ENCODE assay signal across 13 cellular contexts in genomic region chr19:19486343-19487076, GRCh38. TPM values are rescaled to one million over a fixed set of nuclear protein-coding genes. Genes with fewer than 3 reads are reported as not detected.
DNase-seq lines count a peak whose midpoint lies in the region; ATAC-seq and TF ChIP-seq lines count a peak whose summit lies in the region.
"Had no signal": no experiment of that assay in that cellular context is flagged by ENCODE, and none has a peak within 500 bp of the region (broad histone marks: within the 10 kb centered on the region; RNA-seq: fewer than 3 reads in every experiment).

No MANE protein-coding gene starts in this region.

- no peak for TF ChIP-seq POLR2A in uterus (IDR thresholded peaks at IDR 0.05)

- peaks cover 27% of the 10 kb centered on the region for H4K20me1 ChIP-seq in GM23338 (replicated peaks; ENCODE audit: insufficient read depth)

- POLR2A ChIA-PET in A673 (lab: Charles Lee; ENCODE audit: low non-redundant PET), result no interaction called here

- DNase-seq in A673 (ENCODE audit: low spot score), result no peak
- DNase-seq in GM23338 (ENCODE audit: low spot score), result no peak
- no peak for DNase-seq in activated T-helper 2 cell treated with anti-CD3 and anti-CD28 coated beads, Interferon-gamma antibody, Interleukin-2, Interleukin-4, amounts not matched to agents 10 μg/mL and 5 μg/mL and 100 μg/mL, durations not matched to agents 14 hours and 24 hours and 36 hours (ENCODE audit: low spot score)
- no peak for DNase-seq in mesothelial cell of epicardium (ENCODE audit: low spot score in 2 of 2, unreplicated experiment in 2 of 2)
- no peak for DNase-seq in NCI-H2196 treated with DMSO at 0.1 percent for 48 hours (lab: John Stamatoyannopoulos, UW; ENCODE audit: unreplicated experiment)
- DNase-seq in NCI-H82 treated with DMSO at 0.1 percent for 48 hours (lab: John Stamatoyannopoulos, UW; ENCODE audit: unreplicated experiment), result no peak
- no peak for DNase-seq in uterus
- DNase-seq: activated CD8-positive, alpha-beta memory T cell treated with anti-CD3 and anti-CD28 coated beads, Interleukin-2, amount 50 U/mL, for 48 hours; cerebellar nuclear complex; GOT3; NCI-H2029 treated with DMSO at 0.1 percent for 48 hours had no signal

- no peaks in the 10 kb centered on the region for H3K27me3 ChIP-seq in A673 (replicated peaks; ENCODE audit: insufficient read depth, low read depth, low read length, poor library complexity)
- H3K27me3 ChIP-seq in GM23338 (ENCODE audit: insufficient read depth), result no peaks in the 10 kb centered on the region
- H3K27me3 ChIP-seq in uterus, result no peaks in the 10 kb centered on the region
- H3K27me3 ChIP-seq: vagina had no signal

- intact Hi-C loops in A673 (cut with micrococcal nuclease; ENCODE audit: unreplicated experiment) (loop anchor here (5.0 kb wide), 1 partner anchor 339 kb away; no protein-coding TSS in a partner anchor), uterus (cut with DNase I; ENCODE audit: low total_unique reads) (loop anchor here (5.0 kb wide), 1 partner anchor 119 kb away; no protein-coding TSS in a partner anchor)
- intact Hi-C loops in activated T-helper 2 cell treated with anti-CD3 and anti-CD28 coated beads, Interferon-gamma antibody, Interleukin-2, Interleukin-4, amounts not matched to agents 10 μg/mL and 5 μg/mL and 100 μg/mL, durations not matched to agents 14 hours and 24 hours and 36 hours (cut with micrococcal nuclease), result loop anchor here (5.0 kb wide), 1 partner anchor 39 kb away; no protein-coding TSS in a partner anchor

- H3K36me3 ChIP-seq in A673 (ENCODE audit: insufficient read depth, low read length, poor library complexity, severe bottlenecking) (peaks cover 6% of the 10 kb centered on the region), GM23338 (ENCODE audit: insufficient read depth) (no peaks in the 10 kb centered on the region), uterus (no peaks in the 10 kb centered on the region)

- H3K4me3 Mint-ChIP-seq in GM23338 (no peak overlapping the region), mesothelial cell of epicardium (no peak overlapping the region)
- H3K4me3 Mint-ChIP-seq in activated T-helper 2 cell treated with anti-CD3 and anti-CD28 coated beads, Interferon-gamma antibody, Interleukin-2, Interleukin-4, amounts not matched to agents 10 μg/mL and 5 μg/mL and 100 μg/mL, durations not matched to agents 14 hours and 24 hours and 36 hours (ENCODE audit: low read depth), result no peak overlapping the region

- H3K27me3 Mint-ChIP-seq in GM23338 (ENCODE audit: insufficient read depth, low read depth, poor library complexity) (peaks cover 17% of the 10 kb centered on the region), mesothelial cell of epicardium (ENCODE audit: low read depth) (no peaks in the 10 kb centered on the region)
- no peaks in the 10 kb centered on the region for H3K27me3 Mint-ChIP-seq in activated T-helper 2 cell treated with anti-CD3 and anti-CD28 coated beads, Interferon-gamma antibody, Interleukin-2, Interleukin-4, amounts not matched to agents 10 μg/mL and 5 μg/mL and 100 μg/mL, durations not matched to agents 14 hours and 24 hours and 36 hours (ENCODE audit: low read depth)

- H3K27ac Mint-ChIP-seq in GM23338 (peak overlapping the region; percentile 73), mesothelial cell of epicardium (peak overlapping the region; percentile 97)
- H3K27ac Mint-ChIP-seq in activated T-helper 2 cell treated with anti-CD3 and anti-CD28 coated beads, Interferon-gamma antibody, Interleukin-2, Interleukin-4, amounts not matched to agents 10 μg/mL and 5 μg/mL and 100 μg/mL, durations not matched to agents 14 hours and 24 hours and 36 hours, result peak overlapping the region; percentile 42

- BruUV-seq in A673 (replicated peaks; lab: Mats Ljungman, UMichigan), result no TSS peak

- H3K9me3 Mint-ChIP-seq in GM23338 (no peaks in the 10 kb centered on the region), mesothelial cell of epicardium (no peaks in the 10 kb centered on the region)
- H3K9me3 Mint-ChIP-seq in activated T-helper 2 cell treated with anti-CD3 and anti-CD28 coated beads, Interferon-gamma antibody, Interleukin-2, Interleukin-4, amounts not matched to agents 10 μg/mL and 5 μg/mL and 100 μg/mL, durations not matched to agents 14 hours and 24 hours and 36 hours, result no peaks in the 10 kb centered on the region

- H3K9me3 ChIP-seq in A673 (ENCODE audit: low read depth, low read length, poor library complexity, severe bottlenecking) (no peaks in the 10 kb centered on the region), uterus (no peaks in the 10 kb centered on the region)
- H3K9me3 ChIP-seq: vagina had no signal

- TF ChIP-seq CTCF in A673 (conservative IDR thresholded peaks at IDR 0.05; ENCODE audit: low read depth, low read length) (no peak), GM23338 (conservative IDR thresholded peaks at IDR 0.05; ENCODE audit: low read depth in 2 of 2) (no peak), mesothelial cell of epicardium (IDR thresholded peaks at IDR 0.05; ENCODE audit: unreplicated experiment) (no peak), uterus (IDR thresholded peaks at IDR 0.05) (no peak)

- H3K4me1 Mint-ChIP-seq in GM23338 (peaks cover 67% of the 10 kb centered on the region), mesothelial cell of epicardium (peaks cover 72% of the 10 kb centered on the region)
- H3K4me1 Mint-ChIP-seq in activated T-helper 2 cell treated with anti-CD3 and anti-CD28 coated beads, Interferon-gamma antibody, Interleukin-2, Interleukin-4, amounts not matched to agents 10 μg/mL and 5 μg/mL and 100 μg/mL, durations not matched to agents 14 hours and 24 hours and 36 hours (ENCODE audit: low read depth), result peaks cover 36% of the 10 kb centered on the region

- H3K27ac ChIP-seq in A673 (ENCODE audit: low read depth, low read length, poor library complexity, severe bottlenecking) (peak overlapping the region; percentile 3), GM23338 (ENCODE audit: low read depth) (peak overlapping the region; percentile 66; the same call in 1 of the 2 replicates), uterus (no peak overlapping the region)
- H3K27ac ChIP-seq: vagina had no signal

- ATAC-seq in GM23338 (no peak), GM21447 (IDR thresholded peaks at IDR 0.05; ENCODE audit: unreplicated experiment) (no peak)

- CTCF ChIA-PET in A673 (lab: Charles Lee), result no interaction called here

- peaks cover 26% of the 10 kb centered on the region for H3F3A ChIP-seq in GM23338 (replicated peaks; ENCODE audit: low read depth)

- H3K4me3 ChIP-seq in A673 (ENCODE audit: low read depth, low read length, poor library complexity, severe bottlenecking) (no peak overlapping the region), GM23338 (no peak overlapping the region), uterus (no peak overlapping the region)
- H3K4me3 ChIP-seq: vagina had no signal

- H3K9me2 ChIP-seq in GM23338 (ENCODE audit: insufficient read depth), result no peaks in the 10 kb centered on the region

- peaks cover 28% of the 10 kb centered on the region for H3K4me1 ChIP-seq in A673 (ENCODE audit: insufficient read depth, low read length, poor library complexity, severe bottlenecking)
- peaks cover 32% of the 10 kb centered on the region for H3K4me1 ChIP-seq in GM23338 (ENCODE audit: insufficient read depth)
- H3K4me1 ChIP-seq in uterus, result peaks cover 6 to 39% of the 10 kb centered on the region in 2 donors

- H3K79me2 ChIP-seq in GM23338 (replicated peaks; ENCODE audit: insufficient read depth), result peaks cover 65% of the 10 kb centered on the region

- H2AFZ ChIP-seq in GM23338, result no peak overlapping the region

- no peak overlapping the region for H3K4me2 ChIP-seq in GM23338

- peaks cover 21% of the 10 kb centered on the region for H3K36me3 Mint-ChIP-seq in GM23338 (ENCODE audit: low read depth)
- H3K36me3 Mint-ChIP-seq in activated T-helper 2 cell treated with anti-CD3 and anti-CD28 coated beads, Interferon-gamma antibody, Interleukin-2, Interleukin-4, amounts not matched to agents 10 μg/mL and 5 μg/mL and 100 μg/mL, durations not matched to agents 14 hours and 24 hours and 36 hours (ENCODE audit: low read depth), result peaks cover 15% of the 10 kb centered on the region
- H3K36me3 Mint-ChIP-seq in mesothelial cell of epicardium, result peaks cover 4% of the 10 kb centered on the region

RNA-seq across cellular contexts. Expression of gene TSSK6, which starts 28.8 kb away (rescaled TPM):
- 2.5 TPM in 2 replicates for total RNA-seq in A673 (2021)
- 4.5 and 4.9 TPM in 2 replicates for total RNA-seq in GM23338 (2014; rRNA removed; shearing (Covaris generic))
- polyA plus RNA-seq in GM23338 (2016; fragmentation: Nextera tagmentation; extraction: Ambion mirVana), result 0.28 and 0.63 TPM in 2 replicates
- 2.6 and 2.9 TPM in 2 replicates for total RNA-seq in activated T-helper 2 cell treated with anti-CD3 and anti-CD28 coated beads, Interferon-gamma antibody, Interleukin-2, Interleukin-4, amounts not matched to agents 10 μg/mL and 5 μg/mL and 100 μg/mL, durations not matched to agents 14 hours and 24 hours and 36 hours
- total RNA-seq in mesothelial cell of epicardium, result 1.9 to 2.3 TPM (median 2.1 TPM) in 3 replicates
- 1 to 10 TPM in 2 of 4 donors, not detected in 2; 1.3 to 2.0 TPM for total RNA-seq in uterus

RNA-seq across cellular contexts. Expression of gene NDUFA13, which starts 29.5 kb away (rescaled TPM):
- total RNA-seq in A673 (2021), result 421 and 431 TPM in 2 replicates
- total RNA-seq in GM23338 (2014; rRNA removed; shearing (Covaris generic)), result 37.6 and 143 TPM in 2 replicates
- 598 and 619 TPM in 2 replicates for polyA plus RNA-seq in GM23338 (2016; fragmentation: Nextera tagmentation; extraction: Ambion mirVana)
- total RNA-seq in activated T-helper 2 cell treated with anti-CD3 and anti-CD28 coated beads, Interferon-gamma antibody, Interleukin-2, Interleukin-4, amounts not matched to agents 10 μg/mL and 5 μg/mL and 100 μg/mL, durations not matched to agents 14 hours and 24 hours and 36 hours, result 381 and 393 TPM in 2 replicates
- 338 to 343 TPM (median 342 TPM) in 3 replicates for total RNA-seq in mesothelial cell of epicardium
- 100 to 1,000 TPM in 1 of 4 donors, 10 to 100 TPM in 3; 28.6 to 204 (median 60.9) TPM for total RNA-seq in uterus

RNA-seq across cellular contexts. Expression of gene YJEFN3, which starts 42.2 kb away (rescaled TPM):
- total RNA-seq in A673 (2021), result 8.6 TPM in 2 replicates
- total RNA-seq in GM23338 (2014; rRNA removed; shearing (Covaris generic)), result 0.85 and 3.5 TPM in 2 replicates
- polyA plus RNA-seq in GM23338 (2016; fragmentation: Nextera tagmentation; extraction: Ambion mirVana), result 3.7 and 6.5 TPM in 2 replicates
- total RNA-seq in activated T-helper 2 cell treated with anti-CD3 and anti-CD28 coated beads, Interferon-gamma antibody, Interleukin-2, Interleukin-4, amounts not matched to agents 10 μg/mL and 5 μg/mL and 100 μg/mL, durations not matched to agents 14 hours and 24 hours and 36 hours, result 9.0 and 9.7 TPM in 2 replicates
- 19.0 to 22.6 TPM (median 20.7 TPM) in 3 replicates for total RNA-seq in mesothelial cell of epicardium
- 1 to 10 TPM in 3 of 4 donors, not detected in 1; 1.5 to 6.8 (median 2.9) TPM for total RNA-seq in uterus

RNA-seq across cellular contexts. Expression of gene CILP2, which starts 51.6 kb away (rescaled TPM):
- total RNA-seq in A673 (2021) (0.77 and 1.6 TPM in 2 replicates), mesothelial cell of epicardium (22.7 to 23.2 TPM (median 23.2 TPM) in 3 replicates), uterus (1 to 10 TPM in 1 of 4 donors, under 1 TPM in 1, not detected in 2; 0.15 to 1.2 TPM)
- total RNA-seq in GM23338 (2014; rRNA removed; shearing (Covaris generic)), result 17.0 and 21.6 TPM in 2 replicates
- polyA plus RNA-seq in GM23338 (2016; fragmentation: Nextera tagmentation; extraction: Ambion mirVana), result 4.0 and 5.0 TPM in 2 replicates
- 0.14 and 0.21 TPM in 2 replicates for total RNA-seq in activated T-helper 2 cell treated with anti-CD3 and anti-CD28 coated beads, Interferon-gamma antibody, Interleukin-2, Interleukin-4, amounts not matched to agents 10 μg/mL and 5 μg/mL and 100 μg/mL, durations not matched to agents 14 hours and 24 hours and 36 hours

Comparison
In these comparisons a context has a peak if more than half of its experiments do, and no peak if none do; other contexts are left out.
1. H3K27ac ChIP-seq: peak in A673 (single experiment) and GM23338 (single experiment); none in uterus (0 of 2).
2. H3K27ac Mint-ChIP-seq: peak in every context shown above with its lines; median percentile 97 in mesothelial cell of epicardium; 73 in GM23338; 42 in activated T-helper 2 cell treated with anti-CD3 and anti-CD28 coated beads, Interferon-gamma antibody, Interleukin-2, Interleukin-4, amounts not matched to agents 10 μg/mL and 5 μg/mL and 100 μg/mL, durations not matched to agents 14 hours and 24 hours and 36 hours.